ENCODE assay signal across 16 cellular contexts in the genomic region with DNA sequence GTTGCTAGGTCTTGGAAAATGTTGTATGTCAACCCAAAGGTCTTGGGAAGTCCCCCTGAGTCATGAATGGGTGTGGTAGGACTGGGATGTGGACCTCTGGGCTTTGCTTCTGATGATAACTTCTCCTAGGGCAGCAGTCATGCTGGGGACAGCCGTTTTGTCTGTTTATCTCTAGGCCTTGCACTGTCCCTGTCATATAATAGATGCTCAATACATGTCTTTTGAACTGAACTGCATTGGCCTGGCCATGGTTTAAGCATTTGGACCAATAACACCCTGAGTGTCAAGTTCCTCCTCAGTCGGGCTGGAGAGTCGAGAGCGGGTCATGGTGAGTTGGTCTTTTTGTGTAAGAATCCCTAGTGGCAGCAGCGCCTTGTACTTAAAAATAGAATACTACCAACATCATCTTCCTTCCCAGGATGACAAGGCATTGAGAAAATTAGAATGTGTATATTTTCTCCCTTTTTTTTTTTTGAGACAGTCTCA. TPM values are rescaled to one million over a fixed set of nuclear protein-coding genes. Genes with fewer than 3 reads are reported as not detected.
DNase-seq lines count a peak whose midpoint lies in the region; ATAC-seq and TF ChIP-seq lines count a peak whose summit lies in the region.
"Had no signal": no experiment of that assay in that cellular context is flagged by ENCODE, and none has a peak within 500 bp of the region (broad histone marks: within the 10 kb centered on the region; RNA-seq: fewer than 3 reads in every experiment).

No MANE protein-coding gene starts in this region.

- H3K4me3 Mint-ChIP-seq in activated T-helper 1 cell treated with anti-CD3 and anti-CD28 coated beads, Interleukin-12 subunit alpha, Interleukin-12 subunit beta, Interleukin-2, Interleukin-4 antibody, amounts not matched to agents 30 ng/mL and 10 ng/mL and 1 ng/mL, durations not matched to agents 14 hours and 24 hours and 36 hours = no peak overlapping the region
- H3K4me3 Mint-ChIP-seq: activated naive CD4-positive, alpha-beta T cell treated with anti-CD3 and anti-CD28 coated beads, Interleukin-2, amount 50 U/mL, for 24 hours had no signal

- peaks cover 22% of the 10 kb centered on the region for H3K36me3 Mint-ChIP-seq in activated T-helper 1 cell treated with anti-CD3 and anti-CD28 coated beads, Interleukin-12 subunit alpha, Interleukin-12 subunit beta, Interleukin-2, Interleukin-4 antibody, amounts not matched to agents 30 ng/mL and 10 ng/mL and 1 ng/mL, durations not matched to agents 14 hours and 24 hours and 36 hours (ENCODE audit: low read depth)

- no peaks in the 10 kb centered on the region for H3K9me3 Mint-ChIP-seq in activated T-helper 1 cell treated with anti-CD3 and anti-CD28 coated beads, Interleukin-12 subunit alpha, Interleukin-12 subunit beta, Interleukin-2, Interleukin-4 antibody, amounts not matched to agents 30 ng/mL and 10 ng/mL and 1 ng/mL, durations not matched to agents 14 hours and 24 hours and 36 hours

- no peak overlapping the region for H3K4me3 ChIP-seq in tibial nerve

- no peaks in the 10 kb centered on the region for H3K36me3 ChIP-seq in tibial nerve

- H3K4me1 Mint-ChIP-seq in activated T-helper 1 cell treated with anti-CD3 and anti-CD28 coated beads, Interleukin-12 subunit alpha, Interleukin-12 subunit beta, Interleukin-2, Interleukin-4 antibody, amounts not matched to agents 30 ng/mL and 10 ng/mL and 1 ng/mL, durations not matched to agents 14 hours and 24 hours and 36 hours (ENCODE audit: low read depth) = peaks cover 27% of the 10 kb centered on the region

- no peaks in the 10 kb centered on the region for H3K27me3 Mint-ChIP-seq in activated T-helper 1 cell treated with anti-CD3 and anti-CD28 coated beads, Interleukin-12 subunit alpha, Interleukin-12 subunit beta, Interleukin-2, Interleukin-4 antibody, amounts not matched to agents 30 ng/mL and 10 ng/mL and 1 ng/mL, durations not matched to agents 14 hours and 24 hours and 36 hours (ENCODE audit: insufficient read depth)
- H3K27me3 Mint-ChIP-seq: activated naive CD4-positive, alpha-beta T cell treated with anti-CD3 and anti-CD28 coated beads, Interleukin-2, amount 50 U/mL, for 24 hours had no signal

- peak; percentile 61 for DNase-seq in AG20443 (ENCODE audit: low spot score)
- DNase-seq in GDM1 (lab: John Stamatoyannopoulos, UW) = peak; percentile 44
- no peak for DNase-seq in activated T-helper 1 cell treated with anti-CD3 and anti-CD28 coated beads, Interleukin-12 subunit alpha, Interleukin-12 subunit beta, Interleukin-2, Interleukin-4 antibody, amounts not matched to agents 30 ng/mL and 10 ng/mL and 1 ng/mL, durations not matched to agents 14 hours and 24 hours and 36 hours (ENCODE audit: low spot score)
- DNase-seq in kidney tubule cell (ENCODE audit: low spot score) = peak; percentile 36
- DNase-seq in tibial nerve (ENCODE audit: low spot score in 2 of 2) = no peak
- DNase-seq in left ventricle myocardium superior = no peak
- no peak for DNase-seq in NCI-H345 treated with DMSO at 0.1 percent for 48 hours (lab: John Stamatoyannopoulos, UW; ENCODE audit: unreplicated experiment)
- DNase-seq: C1 segment of cervical spinal cord, glutamatergic neuron, midbrain, MV-4-11, NCI-H2107, posterior cingulate gyrus, SHP77 treated with DMSO at 0.1 percent for 48 hours had no signal

- no peaks in the 10 kb centered on the region for H3K27me3 ChIP-seq in tibial nerve

- H3K9me3 ChIP-seq in tibial nerve = no peaks in the 10 kb centered on the region

- ATAC-seq in HG03457 (IDR thresholded peaks at IDR 0.05; ENCODE audit: unreplicated experiment) (no peak), left ventricle myocardium superior (no peak)

- TF ChIP-seq POLR2A in tibial nerve (IDR thresholded peaks at IDR 0.05) = no peak

- 67 to 71% methylated on average over 5 of the region's 5 CpGs for WGBS in tibial nerve, 2 donors

- H3K27ac Mint-ChIP-seq in activated T-helper 1 cell treated with anti-CD3 and anti-CD28 coated beads, Interleukin-12 subunit alpha, Interleukin-12 subunit beta, Interleukin-2, Interleukin-4 antibody, amounts not matched to agents 30 ng/mL and 10 ng/mL and 1 ng/mL, durations not matched to agents 14 hours and 24 hours and 36 hours = peak overlapping the region; percentile 72

- intact Hi-C loops in activated T-helper 1 cell treated with anti-CD3 and anti-CD28 coated beads, Interleukin-12 subunit alpha, Interleukin-12 subunit beta, Interleukin-2, Interleukin-4 antibody, amounts not matched to agents 30 ng/mL and 10 ng/mL and 1 ng/mL, durations not matched to agents 14 hours and 24 hours and 36 hours (cut with micrococcal nuclease) = loop anchor here (5.0 kb wide), 1 partner anchor 38 kb away; no protein-coding TSS in a partner anchor
- intact Hi-C loops in left ventricle myocardium superior (cut with micrococcal nuclease) = no loop called here

- H3K27ac ChIP-seq in tibial nerve = no peak overlapping the region

- peaks cover 0 to 26% (median 1%) of the 10 kb centered on the region in 4 donors for H3K4me1 ChIP-seq in tibial nerve

- TF ChIP-seq CTCF in tibial nerve (IDR thresholded peaks at IDR 0.05) = no peak

- no peak for TF ChIP-seq EP300 in tibial nerve (IDR thresholded peaks at IDR 0.05)

RNA-seq across cellular contexts. Expression of a gene that starts 43.1 kb away (rescaled TPM):
- total RNA-seq in activated T-helper 1 cell treated with anti-CD3 and anti-CD28 coated beads, Interleukin-12 subunit alpha, Interleukin-12 subunit beta, Interleukin-2, Interleukin-4 antibody, amounts not matched to agents 30 ng/mL and 10 ng/mL and 1 ng/mL, durations not matched to agents 14 hours and 24 hours and 36 hours = 30.3 and 30.5 TPM in 2 replicates
- total RNA-seq in tibial nerve (1 to 10 TPM; 3.5 to 5.1 (median 4.0) TPM), left ventricle myocardium superior (5.6 TPM)

Comparison
In these comparisons a context has a peak if more than half of its experiments do, and no peak if none do; other contexts are left out.
1. DNase-seq: peak in AG20443 (single experiment), GDM1 (single experiment) and kidney tubule cell (single experiment); none in activated T-helper 1 cell treated with anti-CD3 and anti-CD28 coated beads, Interleukin-12 subunit alpha, Interleukin-12 subunit beta, Interleukin-2, Interleukin-4 antibody, amounts not matched to agents 30 ng/mL and 10 ng/mL and 1 ng/mL, durations not matched to agents 14 hours and 24 hours and 36 hours (single experiment), tibial nerve (0 of 2), left ventricle myocardium superior (single experiment) and NCI-H345 treated with DMSO at 0.1 percent for 48 hours (single experiment).